ENCODE assay signal across 8 cellular contexts in the genomic region with DNA sequence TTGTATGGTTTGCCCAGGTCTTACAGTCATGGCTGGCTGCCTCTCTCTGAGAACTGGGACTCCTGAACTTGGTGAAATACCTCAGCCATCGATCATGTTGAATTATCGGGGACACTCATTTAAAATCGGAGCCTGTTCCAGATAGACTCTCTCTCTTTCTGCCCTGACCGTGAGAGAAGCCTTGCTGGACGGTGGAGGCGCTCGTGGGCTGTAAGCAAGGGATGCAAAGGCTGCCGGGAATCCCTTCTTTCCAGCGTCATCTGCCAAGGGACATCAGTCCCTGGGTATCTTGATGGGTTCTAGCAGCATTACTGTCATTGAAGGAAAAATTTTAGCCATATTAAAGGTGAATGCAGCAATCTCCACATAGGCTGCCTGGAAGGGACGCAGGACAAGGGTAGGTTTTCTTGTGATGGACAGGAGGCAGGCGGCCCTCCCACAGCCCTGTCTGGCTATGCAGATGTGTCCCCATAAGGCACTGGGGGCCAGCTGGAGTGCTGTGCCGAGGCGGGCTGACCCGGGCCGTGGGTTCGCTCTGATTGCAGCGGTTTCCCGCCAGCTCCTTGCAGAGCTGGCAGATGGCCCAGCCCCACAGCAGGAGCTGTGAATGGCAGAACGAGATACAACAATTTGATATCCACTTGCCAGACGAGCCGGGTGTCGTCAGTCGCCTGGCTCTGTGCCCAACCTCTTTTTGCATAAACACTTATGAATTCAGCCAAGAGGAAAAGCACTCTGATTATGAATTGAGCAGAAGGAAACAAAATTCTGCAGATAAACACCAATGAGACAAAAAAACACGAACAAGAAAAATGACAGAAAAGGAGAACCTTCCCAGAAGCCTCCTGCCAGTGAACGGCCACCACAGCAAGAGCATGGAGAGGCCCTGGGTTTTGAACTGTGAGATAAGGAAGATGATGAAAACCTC.
DNase-seq lines count a peak whose midpoint lies in the region; ATAC-seq and TF ChIP-seq lines count a peak whose summit lies in the region.
"Not testable (repeated sequence)": the region's sequence is repeated elsewhere in the genome, so short reads cannot be mapped to it uniquely, and the experiment has no call there.

No MANE protein-coding gene starts in this region.

- ATAC-seq in T-helper 17 cell = not testable (repeated sequence)

- not testable (repeated sequence) for H3K4me1 ChIP-seq in right atrium auricular region
- peaks cover 11% of the 10 kb centered on the region for H3K4me1 ChIP-seq in suprapubic skin

- not testable (repeated sequence) for H3K27me3 ChIP-seq in right atrium auricular region
- peaks cover 30% of the 10 kb centered on the region for H3K27me3 ChIP-seq in suprapubic skin

- not testable (repeated sequence) for H3K36me3 ChIP-seq in right atrium auricular region, suprapubic skin

- H3K4me1 Mint-ChIP-seq in T-helper 17 cell = not testable (repeated sequence)

- TF ChIP-seq EP300 in suprapubic skin (IDR thresholded peaks at IDR 0.05) = not testable (repeated sequence)

- H3K27me3 Mint-ChIP-seq in T-helper 17 cell = peaks cover 35% of the 10 kb centered on the region

- not testable (repeated sequence) for H3K9me3 ChIP-seq in T-helper 17 cell (ENCODE audit: control insufficient read depth, low read length, poor library complexity, severe bottlenecking); right atrium auricular region; suprapubic skin

- TF ChIP-seq POLR2A in suprapubic skin (IDR thresholded peaks at IDR 0.05) = not testable (repeated sequence)

- not testable (repeated sequence) for H3K27ac ChIP-seq in right atrium auricular region, suprapubic skin

- H3K4me3 Mint-ChIP-seq in T-helper 17 cell = not testable (repeated sequence)

- TF ChIP-seq CTCF in right atrium auricular region (IDR thresholded peaks at IDR 0.05); suprapubic skin (IDR thresholded peaks at IDR 0.05): not testable (repeated sequence)

- peak; percentile 95 for DNase-seq in DMS53 (lab: John Stamatoyannopoulos, UW)
- peak; percentile 57 for DNase-seq in MV-4-11 (lab: John Stamatoyannopoulos, UW)
- DNase-seq in NCI-H345 (lab: John Stamatoyannopoulos, UW) = peak; percentile 93
- not testable (repeated sequence) for DNase-seq in T-helper 17 cell; suprapubic skin (ENCODE audit: low spot score in 2 of 2)
- peak; percentile 7 for DNase-seq in cerebellum (ENCODE audit: low spot score)
- DNase-seq in right atrium auricular region (ENCODE audit: low spot score) = peak; percentile 65
- DNase-seq in myocyte (ENCODE audit: low read depth) = peak; percentile 21

- 13% methylated on average over 18 of the region's 25 CpGs for WGBS in suprapubic skin

- H3K4me3 ChIP-seq in right atrium auricular region (peak overlapping the region in 1 of 2 donors; percentile 11), suprapubic skin (peak overlapping the region; percentile 9)

- H3K36me3 Mint-ChIP-seq in T-helper 17 cell (ENCODE audit: low read depth) = not testable (repeated sequence)

- peak overlapping the region; percentile 45 for H3K27ac Mint-ChIP-seq in T-helper 17 cell
